In genomic region chr17:21510686-21511367, GRCh38 we compare ENCODE assay signal across 8 cellular contexts.
DNase-seq lines count a peak whose midpoint lies in the region; ATAC-seq and TF ChIP-seq lines count a peak whose summit lies in the region.

No MANE protein-coding gene starts in this region.

- peak overlapping the region; percentile 45 to 47 (median 46) for H3K4me3 ChIP-seq in mammary epithelial cell (replicated peaks in 1 of 3; ENCODE audit: insufficient read depth in 1 of 3, low read depth in 2 of 3, low read length in 3 of 3)
- peak overlapping the region; percentile 59 for H3K4me3 ChIP-seq in lower lobe of right lung
- H3K4me3 ChIP-seq in transverse colon = peak overlapping the region; percentile 34 to 70 (median 40)

- H3K9me3 ChIP-seq in mammary epithelial cell (replicated peaks; ENCODE audit: insufficient read depth, low read length) = no peaks in the 10 kb centered on the region
- no peaks in the 10 kb centered on the region for H3K9me3 ChIP-seq in lower lobe of right lung
- no peaks in the 10 kb centered on the region for H3K9me3 ChIP-seq in transverse colon

- H3K79me2 ChIP-seq in mammary epithelial cell (ENCODE audit: insufficient read depth, low read length) = no peaks in the 10 kb centered on the region

- BruUV-seq in mammary epithelial cell (replicated peaks; lab: Mats Ljungman, UMichigan) = no TSS peak

- whole genome bisulfite sequencing in mammary epithelial cell (ENCODE audit: low coverage, missing lambda C conversion rate) = 46% methylated on average over 12 of the region's 14 CpGs
- 39 to 40% methylated on average over 11 to 14 of the region's 14 CpGs for WGBS in transverse colon (ENCODE audit: low coverage in 1 of 2), 2 donors

- dilution Hi-C loops in mammary epithelial cell (cut with HindIII; ENCODE audit: low sequenced_read_pairs) = no loop called here

- peaks cover 20% of the 10 kb centered on the region for H3K4me1 Mint-ChIP-seq in activated CD8-positive, alpha-beta memory T cell treated with anti-CD3 and anti-CD28 coated beads, Interleukin-2, amount 10 ng/mL, durations not matched to agents 7 days and 5 days

- ATAC-seq in activated CD8-positive, alpha-beta memory T cell treated with anti-CD3 and anti-CD28 coated beads, Interleukin-2, amount 10 ng/mL, durations not matched to agents 7 days and 5 days = no peak
- peak; percentile 30 to 38 for ATAC-seq in lower lobe of right lung
- no peak for ATAC-seq in HG02623 (IDR thresholded peaks at IDR 0.05; ENCODE audit: unreplicated experiment)
- no peak for ATAC-seq in sciatic nerve
- no peak for ATAC-seq in GM21515 (IDR thresholded peaks at IDR 0.05; ENCODE audit: unreplicated experiment)

- H3K27me3 ChIP-seq in mammary epithelial cell (ENCODE audit: insufficient read depth, low read length) (peaks cover 5% of the 10 kb centered on the region), lower lobe of right lung (ENCODE audit: low read depth) (no peaks in the 10 kb centered on the region), transverse colon (peaks cover 7% of the 10 kb centered on the region)

- CTCF ChIA-PET in activated CD8-positive, alpha-beta memory T cell treated with anti-CD3 and anti-CD28 coated beads, Interleukin-2, amount 10 ng/mL, durations not matched to agents 7 days and 5 days (lab: Charles Lee) = interaction anchor here (0.7 to 5.2 kb wide), 15 partner anchors 11 to 1863 kb away, joined by 3 to 109 read pairs (median 4); partner anchors contain the start of gene TMEM11
- CTCF ChIA-PET in mammary epithelial cell (lab: Charles Lee; ENCODE audit: low non-redundant PET) = interaction anchor here (0.8 kb wide), 1 partner anchor 54 kb away, joined by 5 read pairs; no protein-coding TSS in a partner anchor

- no peak for DNase-seq in activated CD8-positive, alpha-beta memory T cell treated with anti-CD3 and anti-CD28 coated beads, Interleukin-2, amount 10 ng/mL, durations not matched to agents 7 days and 5 days
- no peak for DNase-seq in activated CD8-positive, alpha-beta memory T cell treated with anti-CD3 and anti-CD28 coated beads, Interleukin-2, amount 50 U/mL, for 4 hours
- no peak for DNase-seq in mammary epithelial cell
- no peak for DNase-seq in lower lobe of right lung
- DNase-seq in transverse colon = no peak
- no peak for DNase-seq in sciatic nerve (ENCODE audit: low spot score)

- intact Hi-C loops in mammary epithelial cell (cut with micrococcal nuclease) = loop anchor here (1.0 to 5.0 kb wide), 4 partner anchors 54 to 469 kb away; partner anchors contain the start of gene USP22
- intact Hi-C loops in lower lobe of right lung (cut with DNase I) = no loop called here
- intact Hi-C loops in transverse colon (cut with DNase I; ENCODE audit: low total_unique reads) = loop anchor here (2.0 to 10.0 kb wide), 2 partner anchors 58 to 226 kb away; partner anchors contain the start of gene MAP2K3
- intact Hi-C loops in sciatic nerve (cut with DNase I) = loop anchor here (5.0 kb wide), 1 partner anchor 54 kb away; no protein-coding TSS in a partner anchor

- H3K4me1 ChIP-seq in mammary epithelial cell (ENCODE audit: insufficient read depth, low read length) (peaks cover 13% of the 10 kb centered on the region), lower lobe of right lung (peaks cover 13% of the 10 kb centered on the region), transverse colon (peaks cover 0 to 20% (median 4%) of the 10 kb centered on the region in 4 donors)

- no peak overlapping the region for H3K9ac ChIP-seq in mammary epithelial cell (ENCODE audit: insufficient read depth, low read length)

- H3K27me3 Mint-ChIP-seq in activated CD8-positive, alpha-beta memory T cell treated with anti-CD3 and anti-CD28 coated beads, Interleukin-2, amount 10 ng/mL, durations not matched to agents 7 days and 5 days = peaks cover 46% of the 10 kb centered on the region

- in situ Hi-C loops in mammary epithelial cell (cut with MboI; ENCODE audit: low sequenced_read_pairs in 2 of 2) (loop anchor here (10.0 to 25.0 kb wide), 3 partner anchors 56 to 386 kb away; partner anchors contain the start of gene DHRS7B (in 2 of the 2)), transverse colon (cut with MboI; ENCODE audit: low pct_ligation_motif_present in 1 of 4, low pct_unique_long_range_greater_than_20kb in 1 of 4, low sequenced_read_pairs in 3 of 4) (loop anchor here (5.0 to 25.0 kb wide), 6 partner anchors 49 to 399 kb away; partner anchors contain the start of genes DHRS7B (in 1 of the 4) and NATD1 (in 1 of the 4))

- H4K20me1 ChIP-seq in mammary epithelial cell (ENCODE audit: insufficient read depth, low read length) = no peaks in the 10 kb centered on the region

- no peak overlapping the region for H3K27ac ChIP-seq in mammary epithelial cell (ENCODE audit: insufficient read depth, low read depth, low read length)
- H3K27ac ChIP-seq in lower lobe of right lung = peak overlapping the region; percentile 37
- H3K27ac ChIP-seq in transverse colon = peak overlapping the region; percentile 45 to 55 (median 53)

- H3K27ac Mint-ChIP-seq in activated CD8-positive, alpha-beta memory T cell treated with anti-CD3 and anti-CD28 coated beads, Interleukin-2, amount 10 ng/mL, durations not matched to agents 7 days and 5 days = no peak overlapping the region

- H3K36me3 Mint-ChIP-seq in activated CD8-positive, alpha-beta memory T cell treated with anti-CD3 and anti-CD28 coated beads, Interleukin-2, amount 10 ng/mL, durations not matched to agents 7 days and 5 days = no peaks in the 10 kb centered on the region

- TF ChIP-seq EP300 in transverse colon (IDR thresholded peaks at IDR 0.05; ENCODE audit: low read depth) = no peak

- peak overlapping the region; percentile 98 for H2AFZ ChIP-seq in mammary epithelial cell (ENCODE audit: low read depth, low read length)

- TF ChIP-seq CTCF in mammary epithelial cell (conservative IDR thresholded peaks at IDR 0.05 in 1 of 2, IDR thresholded peaks at IDR 0.05 in 1 of 2; ENCODE audit: extremely low read depth in 1 of 2, insufficient read depth in 1 of 2, low read depth in 1 of 2, low read length in 2 of 2) (no peak), lower lobe of right lung (IDR thresholded peaks at IDR 0.05) (no peak), transverse colon (IDR thresholded peaks at IDR 0.05) (no peak)

- H3K4me3 Mint-ChIP-seq in activated CD8-positive, alpha-beta memory T cell treated with anti-CD3 and anti-CD28 coated beads, Interleukin-2, amount 10 ng/mL, durations not matched to agents 7 days and 5 days = peak overlapping the region; percentile 38

- H3K36me3 ChIP-seq in mammary epithelial cell (ENCODE audit: insufficient read depth, low read length) = no peaks in the 10 kb centered on the region
- H3K36me3 ChIP-seq in lower lobe of right lung = no peaks in the 10 kb centered on the region
- no peaks in the 10 kb centered on the region for H3K36me3 ChIP-seq in transverse colon

- TF ChIP-seq POLR2A in transverse colon (IDR thresholded peaks at IDR 0.05) = no peak

- H3K9me3 Mint-ChIP-seq in activated CD8-positive, alpha-beta memory T cell treated with anti-CD3 and anti-CD28 coated beads, Interleukin-2, amount 10 ng/mL, durations not matched to agents 7 days and 5 days (ENCODE audit: low read depth) = no peaks in the 10 kb centered on the region

- H3K4me2 ChIP-seq in mammary epithelial cell (ENCODE audit: insufficient read depth, low read depth, low read length) = peak overlapping the region; percentile 92

Comparison
In these comparisons a context has a peak if more than half of its experiments do, and no peak if none do; other contexts are left out.
1. ATAC-seq: peak in lower lobe of right lung (2 of 2); none in activated CD8-positive, alpha-beta memory T cell treated with anti-CD3 and anti-CD28 coated beads, Interleukin-2, amount 10 ng/mL, durations not matched to agents 7 days and 5 days (single experiment), HG02623 (single experiment), sciatic nerve (single experiment) and GM21515 (single experiment).
2. Peak in every context shown above with its lines, with median percentiles within 50 percentile points of each other: H3K4me3 ChIP-seq.